In the genomic region with DNA sequence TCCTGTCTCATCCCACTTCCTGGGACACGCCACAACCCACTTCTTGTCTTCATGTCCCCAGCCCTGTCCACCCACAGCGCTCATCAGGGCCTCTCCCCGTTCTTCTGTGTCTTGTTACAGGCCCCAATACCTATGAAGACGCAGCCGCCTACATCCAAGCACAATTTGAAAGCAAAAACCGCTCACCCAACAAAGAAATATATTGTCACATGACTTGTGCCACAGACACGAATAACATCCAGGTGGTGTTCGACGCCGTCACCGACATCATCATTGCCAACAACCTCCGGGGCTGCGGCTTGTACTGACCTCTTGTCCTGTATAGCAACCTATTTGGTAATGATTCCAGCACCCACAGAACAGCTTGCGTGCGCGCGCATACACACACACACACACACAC, we compare ENCODE assay signal across 26 cellular contexts.
A peak's percentile ranks its signal among the peaks of the same experiment; 100 is the strongest.
DNase-seq lines count a peak whose midpoint lies in the region; ATAC-seq, FAIRE-seq and TF ChIP-seq lines count a peak whose summit lies in the region.
"Had no signal": no experiment of that assay in that cellular context is flagged by ENCODE, and none has a peak within 500 bp of the region (broad histone marks: within the 10 kb centered on the region; RNA-seq: fewer than 3 reads in every experiment).

No MANE protein-coding gene starts in this region.

- intact Hi-C loops in K562 (cut with micrococcal nuclease), result loop anchor here (10.0 kb wide), 1 partner anchor 160 kb away; no protein-coding TSS in a partner anchor
- intact Hi-C loops in kidney (cut with DNase I), result no loop called here
- intact Hi-C loops in spleen (cut with DNase I; ENCODE audit: low total_unique reads), result loop anchor here (10.0 kb wide), 1 partner anchor 890 kb away; no protein-coding TSS in a partner anchor

- H3K9me3 Mint-ChIP-seq in activated naive CD4-positive, alpha-beta T cell treated with anti-CD3 and anti-CD28 coated beads, Interleukin-2, amount 10 ng/mL, durations not matched to agents 7 days and 5 days, result no peaks in the 10 kb centered on the region
- H3K9me3 Mint-ChIP-seq: naive thymus-derived CD8-positive, alpha-beta T cell; stimulated activated naive B cell treated with anti-CD40 and anti-IgM and Interleukin-4, amounts not matched to agents 10 μg/mL and 1 μg/mL and 100 μg/mL, for 72 hours; T-helper 2 cell treated with Interferon-gamma antibody and Interleukin-4, amounts not matched to agents 5 μg/mL and 100 μg/mL, for 36 hours had no signal

- H3K4me3 ChIP-seq in K562 (no peak overlapping the region), kidney (ENCODE audit: low read length in 2 of 2) (no peak overlapping the region), spleen (no peak overlapping the region)
- H3K4me3 ChIP-seq: Peyer's patch, testis had no signal

- no peak for FAIRE-seq in K562 (lab: Jason Lieb, UNC)
- no peak for FAIRE-seq in kidney (lab: Jason Lieb, UNC)
- FAIRE-seq in GM12891 (lab: Jason Lieb, UNC), result no peak
- FAIRE-seq: colon, H1, small intestine had no signal

- peaks cover 12% of the 10 kb centered on the region for H4K20me1 ChIP-seq in K562 (replicated peaks; ENCODE audit: control insufficient read depth, insufficient read depth, low read length)

- H2AFZ ChIP-seq in K562 (ENCODE audit: low read depth, low read length), result no peak overlapping the region

- no peaks in the 10 kb centered on the region for H3K79me2 ChIP-seq in K562 (ENCODE audit: control insufficient read depth, insufficient read depth, low read length)

- no peak for TF ChIP-seq RAD21 in K562 (CRISPR knock-in tag; conservative IDR thresholded peaks at IDR 0.05 in 1 of 2, IDR thresholded peaks at IDR 0.05 in 1 of 2)

- no peak overlapping the region for H3K27ac Mint-ChIP-seq in activated naive CD4-positive, alpha-beta T cell treated with anti-CD3 and anti-CD28 coated beads, Interleukin-2, amount 10 ng/mL, durations not matched to agents 7 days and 5 days
- H3K27ac Mint-ChIP-seq: progenitor cell of endocrine pancreas; stimulated activated naive B cell treated with anti-CD40 and anti-IgM and Interleukin-4, amounts not matched to agents 10 μg/mL and 1 μg/mL and 100 μg/mL, for 72 hours; T-helper 2 cell treated with Interferon-gamma antibody and Interleukin-4, amounts not matched to agents 5 μg/mL and 100 μg/mL, for 36 hours had no signal

- CTCF ChIA-PET in activated naive CD4-positive, alpha-beta T cell treated with anti-CD3 and anti-CD28 coated beads, Interleukin-2, amount 10 ng/mL, durations not matched to agents 7 days and 5 days (lab: Charles Lee), result interaction anchor here (0.6 to 1.0 kb wide), 2 partner anchors 8 to 852 kb away, joined by 3 read pairs; no protein-coding TSS in a partner anchor
- CTCF ChIA-PET in K562 (lab: Yijun Ruan, JAX; ENCODE audit: low intra/inter-chr PET ratio), result no interaction called here

- no peaks in the 10 kb centered on the region for H3K9me1 ChIP-seq in K562 (ENCODE audit: control insufficient read depth, insufficient read depth, low read length)

- H3K4me1 ChIP-seq in K562 (replicated peaks in 1 of 2; ENCODE audit: control insufficient read depth in 2 of 2, insufficient read depth in 2 of 2, low read length in 2 of 2) (peaks cover 11 to 33% of the 10 kb centered on the region in 2 experiments), kidney (ENCODE audit: control insufficient read depth in 1 of 2, insufficient read depth in 1 of 2, low read depth in 1 of 2, low read length in 2 of 2) (peaks cover 5 to 8% of the 10 kb centered on the region in 2 donors), spleen (peaks cover 0 to 30% (median 15%) of the 10 kb centered on the region in 6 donors)

- no peaks in the 10 kb centered on the region for H3K36me3 ChIP-seq in K562 (ENCODE audit: control insufficient read depth, insufficient read depth, low read length)
- H3K36me3 ChIP-seq in kidney (ENCODE audit: control insufficient read depth in 1 of 2, insufficient read depth in 2 of 2, low read length in 2 of 2), result no peaks in the 10 kb centered on the region
- no peaks in the 10 kb centered on the region for H3K36me3 ChIP-seq in spleen
- H3K36me3 ChIP-seq: brain microvascular endothelial cell, Peyer's patch, WERI-Rb-1 had no signal

- TF ChIP-seq CTCF in K562 (IDR thresholded peaks at IDR 0.05 in 2 of 3, conservative IDR thresholded peaks at IDR 0.05 in 1 of 3; ENCODE audit: insufficient read depth in 2 of 3, low read depth in 1 of 3, low read length in 3 of 3) (no peak), kidney (IDR thresholded peaks at IDR 0.05; ENCODE audit: borderline replicate concordance, extremely low read depth, insufficient read depth) (no peak), spleen (IDR thresholded peaks at IDR 0.05 in 8 of 11, conservative IDR thresholded peaks at IDR 0.05 in 3 of 11) (no peak)

- no peaks in the 10 kb centered on the region for H3K9me3 ChIP-seq in K562 (replicated peaks; ENCODE audit: control insufficient read depth, insufficient read depth, low read depth, low read length)
- H3K9me3 ChIP-seq in kidney (ENCODE audit: control insufficient read depth in 1 of 2, low read length in 2 of 2), result no peaks in the 10 kb centered on the region
- H3K9me3 ChIP-seq in spleen, result no peaks in the 10 kb centered on the region
- H3K9me3 ChIP-seq: Peyer's patch, testis had no signal

- no peaks in the 10 kb centered on the region for H3K36me3 Mint-ChIP-seq in activated naive CD4-positive, alpha-beta T cell treated with anti-CD3 and anti-CD28 coated beads, Interleukin-2, amount 10 ng/mL, durations not matched to agents 7 days and 5 days
- H3K36me3 Mint-ChIP-seq: naive thymus-derived CD8-positive, alpha-beta T cell had no signal

- no peak overlapping the region for H3K4me3 Mint-ChIP-seq in activated naive CD4-positive, alpha-beta T cell treated with anti-CD3 and anti-CD28 coated beads, Interleukin-2, amount 10 ng/mL, durations not matched to agents 7 days and 5 days
- H3K4me3 Mint-ChIP-seq: stimulated activated naive B cell treated with anti-CD40 and anti-IgM and Interleukin-4, amounts not matched to agents 10 μg/mL and 1 μg/mL and 100 μg/mL, for 72 hours; T-helper 2 cell treated with Interferon-gamma antibody and Interleukin-4, amounts not matched to agents 5 μg/mL and 100 μg/mL, for 36 hours had no signal

- WGBS in K562 (ENCODE audit: insufficient coverage, low coverage, missing lambda C conversion rate), result 86% methylated on average over 14 of the region's 17 CpGs
- 85 to 95% (median 90%) methylated on average over 17 of the region's 17 CpGs for WGBS in spleen, 5 donors

- POLR2A ChIA-PET in K562 (lab: Yijun Ruan, JAX), result no interaction called here

- H3K27ac ChIP-seq in K562 (ENCODE audit: extremely low read depth, low read depth, low read length) (no peak overlapping the region), kidney (ENCODE audit: low read depth in 2 of 2, low read length in 2 of 2) (no peak overlapping the region), spleen (no peak overlapping the region)
- H3K27ac ChIP-seq: brain microvascular endothelial cell, Peyer's patch, testis, WERI-Rb-1 had no signal

- in situ Hi-C loops in K562 (cut with MboI), result no loop called here

- H3K4me1 Mint-ChIP-seq in activated naive CD4-positive, alpha-beta T cell treated with anti-CD3 and anti-CD28 coated beads, Interleukin-2, amount 10 ng/mL, durations not matched to agents 7 days and 5 days, result peaks cover 38% of the 10 kb centered on the region

- peaks cover 12% of the 10 kb centered on the region for H3K27me3 Mint-ChIP-seq in activated naive CD4-positive, alpha-beta T cell treated with anti-CD3 and anti-CD28 coated beads, Interleukin-2, amount 10 ng/mL, durations not matched to agents 7 days and 5 days

- TF ChIP-seq POLR2A in K562 (conservative IDR thresholded peaks at IDR 0.05) (no peak), spleen (IDR thresholded peaks at IDR 0.05) (no peak), GM12891 (IDR thresholded peaks at IDR 0.05; ENCODE audit: low read depth, low read length) (no peak)

- peak; percentile 18 for DNase-seq in activated naive CD4-positive, alpha-beta T cell treated with anti-CD3 and anti-CD28 coated beads, Interleukin-2, amount 10 ng/mL, durations not matched to agents 7 days and 5 days
- no peak for DNase-seq in activated naive CD4-positive, alpha-beta T cell treated with Interleukin-2 at 50 U/mL for 16 hours
- DNase-seq in K562 (ENCODE audit: extremely low read depth in 1 of 4, low spot score in 3 of 4) (no peak), kidney (peak; percentile 73), spleen (peak; percentile 62), GM12891 (ENCODE audit: insufficient read length, low spot score) (no peak), SHP77 (lab: John Stamatoyannopoulos, UW) (no peak)
- DNase-seq: activated CD4-positive, alpha-beta T cell treated with anti-CD3 and anti-CD28 coated beads, Interleukin-2, amount 50 U/mL, for 4 hours; brain microvascular endothelial cell; C1 segment of cervical spinal cord; Calu3; IMR-90; NCI-H2107; small intestine; stimulated activated CD4-positive, alpha-beta T cell treated with anti-CD3 and anti-CD28 coated beads, Interleukin-2, amount 100 ng/mL, for 48 hours; stimulated activated naive B cell treated with anti-CD40 and anti-IgM and Interleukin-4, amounts not matched to agents 10 μg/mL and 1 μg/mL and 100 μg/mL, for 72 hours; testis; WERI-Rb-1 had no signal

- TF ChIP-seq EP300 in K562 (IDR thresholded peaks at IDR 0.05; ENCODE audit: low read length), result no peak

- H3K27me3 ChIP-seq in K562 (ENCODE audit: control insufficient read depth in 2 of 2, insufficient read depth in 2 of 2, low read length in 2 of 2) (peaks cover 11 to 30% of the 10 kb centered on the region in 2 experiments; a peak in 4 of 5 replicates), spleen (replicated peaks in 1 of 7) (no peaks in the 10 kb centered on the region)
- H3K27me3 ChIP-seq: brain microvascular endothelial cell, Peyer's patch, testis had no signal

- no peak for ATAC-seq in K562
- ATAC-seq in GM18861 (IDR thresholded peaks at IDR 0.05; ENCODE audit: unreplicated experiment), result no peak
- ATAC-seq: left colon; naive thymus-derived CD8-positive, alpha-beta T cell; stimulated activated naive B cell treated with anti-CD40 and anti-IgM and Interleukin-4, amounts not matched to agents 10 μg/mL and 1 μg/mL and 100 μg/mL, for 72 hours had no signal

- H3K9ac ChIP-seq in K562 (ENCODE audit: insufficient read depth in 1 of 2, low read depth in 2 of 2, low read length in 2 of 2) (no peak overlapping the region), kidney (ENCODE audit: low read length in 2 of 2) (no peak overlapping the region)

- no TSS peak for BruUV-seq in K562 (replicated peaks; lab: Mats Ljungman, UMichigan)

- H3K4me2 ChIP-seq in K562 (ENCODE audit: insufficient read depth, low read length), result no peak overlapping the region

TF ChIP-seq in GM12891, 5 proteins besides CTCF, POLR2A, EP300 and RAD21:
- TF ChIP-seq PAX5 (IDR thresholded peaks at IDR 0.05; ENCODE audit: insufficient read depth, low read length, severe bottlenecking) (no peak), POLR2AphosphoS5 (IDR thresholded peaks at IDR 0.05; ENCODE audit: low read depth, low read length) (no peak), SPI1 (IDR thresholded peaks at IDR 0.05; ENCODE audit: low read depth, low read length) (no peak), TAF1 (IDR thresholded peaks at IDR 0.05; ENCODE audit: low read depth, low read length) (no peak), POU2F2 (IDR thresholded peaks at IDR 0.05; ENCODE audit: low read depth, low read length) (no peak)

Comparison
In these comparisons a context has a peak if more than half of its experiments do, and no peak if none do; other contexts are left out.
1. DNase-seq: peak in activated naive CD4-positive, alpha-beta T cell treated with anti-CD3 and anti-CD28 coated beads, Interleukin-2, amount 10 ng/mL, durations not matched to agents 7 days and 5 days (single experiment), kidney (single experiment) and spleen (single experiment); none in activated naive CD4-positive, alpha-beta T cell treated with Interleukin-2 at 50 U/mL for 16 hours (single experiment), K562 (0 of 4), GM12891 (single experiment) and SHP77 (0 of 2).